In the genomic region with DNA sequence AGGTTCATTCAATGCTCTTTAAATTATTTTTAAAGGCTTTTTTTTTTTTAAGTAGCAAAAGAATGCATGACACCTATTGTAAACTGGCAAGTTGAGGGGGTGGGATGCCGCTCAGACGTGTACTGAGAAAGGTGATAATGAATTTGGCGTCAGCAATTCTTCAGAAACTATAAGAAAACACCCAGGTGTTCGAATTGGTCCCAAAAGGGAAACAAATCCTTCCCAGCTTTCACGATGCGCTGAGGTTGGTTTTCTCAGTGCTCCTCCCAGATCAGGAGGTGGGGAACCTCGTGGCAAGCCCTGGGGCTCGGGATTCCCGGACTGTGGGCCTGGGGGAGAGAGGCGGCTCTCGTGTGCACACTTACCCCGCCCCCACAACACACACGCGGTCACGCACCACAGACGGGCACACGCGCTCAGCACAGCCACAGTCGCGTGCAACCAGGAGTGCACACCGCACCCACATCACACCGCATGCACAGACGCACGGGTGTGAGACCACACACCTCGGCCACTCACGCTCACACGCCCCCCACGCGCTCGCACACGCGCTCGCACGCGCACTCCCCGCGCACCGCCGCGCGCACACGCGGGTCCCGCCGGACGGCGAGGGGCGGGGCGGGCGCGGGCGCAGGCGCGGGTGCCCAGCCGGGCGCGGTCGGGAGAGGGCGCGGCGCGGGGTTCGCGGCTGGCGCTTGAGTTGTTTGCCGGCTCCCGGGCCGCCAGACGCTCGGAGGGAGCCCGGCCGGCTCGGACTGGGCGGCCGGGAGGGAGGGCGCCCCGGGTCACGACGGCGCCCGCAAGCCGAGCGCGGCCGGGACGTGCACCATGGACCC, we compare ENCODE assay signal across 1 cellular context.
TF ChIP-seq lines count a peak whose summit lies in the region.

A gene with protein sequence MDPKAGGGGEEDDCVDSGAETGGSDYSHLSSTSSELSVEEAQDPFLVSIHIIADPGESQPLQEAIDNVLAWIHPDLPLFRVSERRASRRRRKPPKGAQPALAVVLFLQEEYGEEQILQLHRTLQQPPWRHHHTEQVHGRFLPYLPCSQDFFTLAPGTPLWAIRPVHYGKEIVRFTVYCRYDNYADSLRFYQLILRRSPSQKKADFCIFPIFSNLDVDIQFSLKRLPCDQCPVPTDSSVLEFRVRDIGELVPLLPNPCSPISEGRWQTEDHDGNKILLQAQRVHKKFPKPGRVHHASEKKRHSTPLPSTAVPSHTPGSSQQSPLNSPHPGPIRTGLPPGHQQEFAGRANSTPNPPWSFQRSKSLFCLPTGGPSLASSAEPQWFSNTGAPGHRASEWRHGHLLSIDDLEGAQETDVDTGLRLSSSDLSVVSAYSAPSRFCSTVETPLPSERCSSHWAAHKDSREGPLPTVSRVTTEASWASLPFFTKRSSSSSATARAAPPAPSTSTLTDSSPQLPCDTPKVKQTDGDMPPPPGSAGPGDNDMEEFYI (plus strand): TSS at position 725 of the 836 bp plus-strand sequence. CDS start 104 bp downstream, at position 829.

TF ChIP-seq in H1, 55 proteins besides CTCF, POLR2A, EP300 and RAD21:
- TF ChIP-seq, protein P1, sequence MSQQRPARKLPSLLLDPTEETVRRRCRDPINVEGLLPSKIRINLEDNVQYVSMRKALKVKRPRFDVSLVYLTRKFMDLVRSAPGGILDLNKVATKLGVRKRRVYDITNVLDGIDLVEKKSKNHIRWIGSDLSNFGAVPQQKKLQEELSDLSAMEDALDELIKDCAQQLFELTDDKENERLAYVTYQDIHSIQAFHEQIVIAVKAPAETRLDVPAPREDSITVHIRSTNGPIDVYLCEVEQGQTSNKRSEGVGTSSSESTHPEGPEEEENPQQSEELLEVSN (IDR thresholded peaks at IDR 0.05): no peak; the same call in 1 of the 2 replicates
- no peak for TF ChIP-seq EZH2 (IDR thresholded peaks at IDR 0.05; ENCODE audit: low read depth, low read length, severe bottlenecking)
- peak; percentile 93 for TF ChIP-seq KDM4A (IDR thresholded peaks at IDR 0.05; ENCODE audit: low read depth, low read length, severe bottlenecking)
- peak; percentile 37 for TF ChIP-seq TAF7 (optimal IDR thresholded peaks at IDR 0.05; ENCODE audit: borderline replicate concordance, low read depth, low read length)
- peak in 1 of 2 experiments; percentile 84; a peak in 2 of 4 replicates for TF ChIP-seq HDAC2 (IDR thresholded peaks at IDR 0.05; ENCODE audit: borderline replicate concordance in 1 of 2, low read depth in 2 of 2, low read length in 2 of 2)
- peak; percentile 14 for TF ChIP-seq ASH2L (IDR thresholded peaks at IDR 0.05; ENCODE audit: low read length)
- TF ChIP-seq TAF1 (IDR thresholded peaks at IDR 0.05; ENCODE audit: low read depth, low read length): peak; percentile 71
- no peak for TF ChIP-seq NANOG (IDR thresholded peaks at IDR 0.05; ENCODE audit: insufficient read depth, low read depth, low read length, poor library complexity, severe bottlenecking)
- 0 out of 2 replicates have a peak, but pooled peaks have one; percentile 3 for TF ChIP-seq TBP (IDR thresholded peaks at IDR 0.05; ENCODE audit: low read depth, low read length)
- TF ChIP-seq TEAD4 (IDR thresholded peaks at IDR 0.05; ENCODE audit: low read depth, low read length): 0 out of 2 replicates have a peak, but pooled peaks have one; percentile 13
- TF ChIP-seq, protein P2, sequence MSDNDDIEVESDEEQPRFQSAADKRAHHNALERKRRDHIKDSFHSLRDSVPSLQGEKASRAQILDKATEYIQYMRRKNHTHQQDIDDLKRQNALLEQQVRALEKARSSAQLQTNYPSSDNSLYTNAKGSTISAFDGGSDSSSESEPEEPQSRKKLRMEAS (IDR thresholded peaks at IDR 0.05): peak; percentile 82
- peak in 1 of 2 experiments; percentile 24; a peak in 1 of 4 replicates for TF ChIP-seq SIN3A (conservative IDR thresholded peaks at IDR 0.05 in 1 of 2, IDR thresholded peaks at IDR 0.05 in 1 of 2; ENCODE audit: low read depth in 1 of 2, low read length in 2 of 2)
- peak; percentile 87 for TF ChIP-seq BACH1 (IDR thresholded peaks at IDR 0.05; ENCODE audit: low read length)
TF ChIP-seq in H1: peak in this region for 10.
